20 cellular contexts compared by ENCODE assay signal in genomic region chr9:127909839-127910273, GRCh38. TPM values are rescaled to one million over a fixed set of nuclear protein-coding genes. Genes with fewer than 3 reads are reported as not detected.
DNase-seq lines count a peak whose midpoint lies in the region; ATAC-seq and TF ChIP-seq lines count a peak whose summit lies in the region.
"Had no signal": no experiment of that assay in that cellular context is flagged by ENCODE, and none has a peak within 500 bp of the region (broad histone marks: within the 10 kb centered on the region; RNA-seq: fewer than 3 reads in every experiment).

No MANE protein-coding gene starts in this region.

- H3K36me3 Mint-ChIP-seq in activated CD8-positive, alpha-beta T cell treated with anti-CD3 and anti-CD28 coated beads for 36 hours (ENCODE audit: low read depth): peaks cover 36% of the 10 kb centered on the region
- peaks cover 53% of the 10 kb centered on the region for H3K36me3 Mint-ChIP-seq in activated CD8-positive, alpha-beta T cell treated with anti-CD3 and anti-CD28 coated beads, Interleukin-2, amount 10 ng/mL, durations not matched to agents 7 days and 5 days (ENCODE audit: low read depth)
- peaks cover 8 to 25% (median 8%) of the 10 kb centered on the region in 3 donors for H3K36me3 Mint-ChIP-seq in immature natural killer cell
- H3K36me3 Mint-ChIP-seq in stimulated activated naive B cell treated with anti-CD40 and anti-IgM and Interleukin-4, amounts not matched to agents 10 μg/mL and 1 μg/mL and 100 μg/mL, for 72 hours: peaks cover 33 to 54% of the 10 kb centered on the region in 2 donors
- H3K36me3 Mint-ChIP-seq: natural killer cell had no signal

- intact Hi-C loops in activated CD8-positive, alpha-beta T cell treated with anti-CD3 and anti-CD28 coated beads for 36 hours (cut with micrococcal nuclease): no loop called here

- no peaks in the 10 kb centered on the region for H3K27me3 Mint-ChIP-seq in activated CD8-positive, alpha-beta T cell treated with anti-CD3 and anti-CD28 coated beads for 36 hours
- H3K27me3 Mint-ChIP-seq in activated CD8-positive, alpha-beta T cell treated with anti-CD3 and anti-CD28 coated beads, Interleukin-2, amount 10 ng/mL, durations not matched to agents 7 days and 5 days (ENCODE audit: low read depth): no peaks in the 10 kb centered on the region
- H3K27me3 Mint-ChIP-seq in immature natural killer cell (ENCODE audit: low read depth in 3 of 3): peaks cover 10 to 18% (median 18%) of the 10 kb centered on the region in 3 donors
- no peaks in the 10 kb centered on the region for H3K27me3 Mint-ChIP-seq in stimulated activated naive B cell treated with anti-CD40 and anti-IgM and Interleukin-4, amounts not matched to agents 10 μg/mL and 1 μg/mL and 100 μg/mL, for 72 hours

- TF ChIP-seq CTCF in activated CD8-positive, alpha-beta T cell treated with anti-CD3 and anti-CD28 coated beads for 36 hours (IDR thresholded peaks at IDR 0.05): no peak
- TF ChIP-seq CTCF in RWPE1 (conservative IDR thresholded peaks at IDR 0.05; ENCODE audit: low read depth): no peak

- POLR2A ChIA-PET in activated CD8-positive, alpha-beta T cell treated with anti-CD3 and anti-CD28 coated beads for 36 hours (lab: Charles Lee): interaction anchor here (1.0 to 1.1 kb wide), 2 partner anchors 22 to 126 kb away, joined by 3 read pairs; no protein-coding TSS in a partner anchor
- POLR2A ChIA-PET in activated CD8-positive, alpha-beta T cell treated with anti-CD3 and anti-CD28 coated beads, Interleukin-2, amount 10 ng/mL, durations not matched to agents 7 days and 5 days (lab: Charles Lee): interaction anchor here (0.6 kb wide), 1 partner anchor 125 kb away, joined by 3 read pairs; no protein-coding TSS in a partner anchor
- POLR2A ChIA-PET in RWPE1 (lab: Yijun Ruan, JAX; ENCODE audit: low non-redundant PET): no interaction called here

- CTCF ChIA-PET in activated CD8-positive, alpha-beta T cell treated with anti-CD3 and anti-CD28 coated beads for 36 hours (lab: Charles Lee): interaction anchor here (1.0 to 1.1 kb wide), 2 partner anchors 11 to 98 kb away, joined by 3 read pairs; no protein-coding TSS in a partner anchor
- CTCF ChIA-PET in activated CD8-positive, alpha-beta T cell treated with anti-CD3 and anti-CD28 coated beads, Interleukin-2, amount 10 ng/mL, durations not matched to agents 7 days and 5 days (lab: Charles Lee): interaction anchor here (1.0 to 2.0 kb wide), 8 partner anchors 10 to 143 kb away, joined by 3 to 6 read pairs (median 4); no protein-coding TSS in a partner anchor
- CTCF ChIA-PET in RWPE1 (lab: Yijun Ruan, JAX): interaction anchor here (0.6 to 0.7 kb wide), 2 partner anchors 11 to 40 kb away, joined by 3 read pairs; no protein-coding TSS in a partner anchor

- no peak overlapping the region for H3K4me3 Mint-ChIP-seq in activated CD8-positive, alpha-beta T cell treated with anti-CD3 and anti-CD28 coated beads for 36 hours
- H3K4me3 Mint-ChIP-seq in activated CD8-positive, alpha-beta T cell treated with anti-CD3 and anti-CD28 coated beads, Interleukin-2, amount 10 ng/mL, durations not matched to agents 7 days and 5 days: no peak overlapping the region
- no peak overlapping the region for H3K4me3 Mint-ChIP-seq in immature natural killer cell
- H3K4me3 Mint-ChIP-seq in stimulated activated naive B cell treated with anti-CD40 and anti-IgM and Interleukin-4, amounts not matched to agents 10 μg/mL and 1 μg/mL and 100 μg/mL, for 72 hours: no peak overlapping the region
- H3K4me3 Mint-ChIP-seq: activated T-cell treated with anti-CD3 and anti-CD28 coated beads, Interleukin-2, amount 50 U/mL, for 4 hours; natural killer cell had no signal

- H3K4me1 Mint-ChIP-seq in activated CD8-positive, alpha-beta T cell treated with anti-CD3 and anti-CD28 coated beads for 36 hours (ENCODE audit: low read depth): peaks cover 57% of the 10 kb centered on the region
- H3K4me1 Mint-ChIP-seq in activated CD8-positive, alpha-beta T cell treated with anti-CD3 and anti-CD28 coated beads, Interleukin-2, amount 10 ng/mL, durations not matched to agents 7 days and 5 days (ENCODE audit: low read depth): peaks cover 72% of the 10 kb centered on the region
- peaks cover 26 to 31% of the 10 kb centered on the region in 2 donors for H3K4me1 Mint-ChIP-seq in immature natural killer cell
- H3K4me1 Mint-ChIP-seq in stimulated activated naive B cell treated with anti-CD40 and anti-IgM and Interleukin-4, amounts not matched to agents 10 μg/mL and 1 μg/mL and 100 μg/mL, for 72 hours: peaks cover 40 to 63% of the 10 kb centered on the region in 2 donors

- ATAC-seq in activated CD8-positive, alpha-beta T cell treated with anti-CD3 and anti-CD28 coated beads for 36 hours: no peak
- ATAC-seq in activated CD8-positive, alpha-beta T cell treated with anti-CD3 and anti-CD28 coated beads, Interleukin-2, amount 10 ng/mL, durations not matched to agents 7 days and 5 days: no peak
- ATAC-seq in stimulated activated naive B cell treated with anti-CD40 and anti-IgM and Interleukin-4, amounts not matched to agents 10 μg/mL and 1 μg/mL and 100 μg/mL, for 72 hours (replicated peaks): no peak
- ATAC-seq: activated CD4-positive, CD25-positive, alpha-beta regulatory T cell treated with anti-CD3 and anti-CD28 coated beads, Interleukin-2, amount 50 U/mL, for 24 hours; activated T-cell treated with anti-CD3 and anti-CD28 coated beads, Interleukin-2, amount 50 U/mL, for 4 hours; left cardiac atrium; natural killer cell; pancreas had no signal

- peak overlapping the region; percentile 59 for H3K27ac Mint-ChIP-seq in activated CD8-positive, alpha-beta T cell treated with anti-CD3 and anti-CD28 coated beads for 36 hours
- H3K27ac Mint-ChIP-seq in activated CD8-positive, alpha-beta T cell treated with anti-CD3 and anti-CD28 coated beads, Interleukin-2, amount 10 ng/mL, durations not matched to agents 7 days and 5 days: no peak overlapping the region
- peak overlapping the region in 5 of 6 donors; percentile 29 to 84 (median 55) for H3K27ac Mint-ChIP-seq in immature natural killer cell
- peak overlapping the region; percentile 93 for H3K27ac Mint-ChIP-seq in stimulated activated naive B cell treated with anti-CD40 and anti-IgM and Interleukin-4, amounts not matched to agents 10 μg/mL and 1 μg/mL and 100 μg/mL, for 72 hours

- DNase-seq in activated CD8-positive, alpha-beta T cell treated with anti-CD3 and anti-CD28 coated beads for 36 hours: no peak
- no peak for DNase-seq in activated CD8-positive, alpha-beta T cell treated with anti-CD3 and anti-CD28 coated beads, Interleukin-2, amount 10 ng/mL, durations not matched to agents 7 days and 5 days
- DNase-seq in RWPE1 (ENCODE audit: low spot score) (no peak), immature natural killer cell (no peak), SK-N-DZ (ENCODE audit: low spot score) (no peak), glomerular visceral epithelial cell (ENCODE audit: extremely low spot score) (no peak)
- DNase-seq in stimulated activated naive B cell treated with anti-CD40 and anti-IgM and Interleukin-4, amounts not matched to agents 10 μg/mL and 1 μg/mL and 100 μg/mL, for 72 hours: no peak
- DNase-seq in stimulated activated naive CD4-positive, alpha-beta T cell (lab: John Stamatoyannopoulos, UW): no peak
- DNase-seq: activated naive CD4-positive, alpha-beta T cell treated with Interleukin-2 at 50 U/mL for 16 hours; activated T-cell treated with anti-CD3 and anti-CD28 coated beads, Interleukin-2, amount 50 U/mL, for 4 hours; head of caudate nucleus; left cardiac atrium; natural killer cell; NCI-H526; Peyer's patch; stomach had no signal

- H3K27ac ChIP-seq in RWPE1: peak overlapping the region; percentile 65
- H3K27ac ChIP-seq: 22Rv1, GM23248, pancreas had no signal

- no peaks in the 10 kb centered on the region for H3K9me3 Mint-ChIP-seq in activated CD8-positive, alpha-beta T cell treated with anti-CD3 and anti-CD28 coated beads for 36 hours
- no peaks in the 10 kb centered on the region for H3K9me3 Mint-ChIP-seq in activated CD8-positive, alpha-beta T cell treated with anti-CD3 and anti-CD28 coated beads, Interleukin-2, amount 10 ng/mL, durations not matched to agents 7 days and 5 days (ENCODE audit: insufficient read depth)
- H3K9me3 Mint-ChIP-seq in immature natural killer cell: no peaks in the 10 kb centered on the region
- no peaks in the 10 kb centered on the region for H3K9me3 Mint-ChIP-seq in stimulated activated naive B cell treated with anti-CD40 and anti-IgM and Interleukin-4, amounts not matched to agents 10 μg/mL and 1 μg/mL and 100 μg/mL, for 72 hours
- H3K9me3 Mint-ChIP-seq: activated T-cell treated with anti-CD3 and anti-CD28 coated beads, Interleukin-2, amount 50 U/mL, for 4 hours; natural killer cell had no signal

RNA-seq across cellular contexts. Expression of gene ST6GALNAC4, which starts 7.0 kb away (rescaled TPM):
- total RNA-seq in activated CD8-positive, alpha-beta T cell treated with anti-CD3 and anti-CD28 coated beads for 36 hours: 10 to 100 TPM; 34.3 to 34.9 TPM
- total RNA-seq in activated CD8-positive, alpha-beta T cell treated with anti-CD3 and anti-CD28 coated beads, Interleukin-2, amount 10 ng/mL, durations not matched to agents 7 days and 5 days: 10 to 100 TPM; 37.0 to 39.7 TPM
- 10 to 100 TPM in 1 of 3 donors, 1 to 10 TPM in 2; 8.7 to 20.1 (median 9.1) TPM for polyA plus RNA-seq in immature natural killer cell
- polyA plus RNA-seq in SK-N-DZ (2014; cell fraction: cytosol; rRNA removed): 28.1 and 28.4 TPM in 2 replicates
- polyA plus RNA-seq in SK-N-DZ (2014; cell fraction: nucleus; rRNA removed): 18.1 and 19.8 TPM in 2 replicates

RNA-seq across cellular contexts. Expression of gene ST6GALNAC6, which starts 10.5 kb away (rescaled TPM):
- 10 to 100 TPM; 36.9 to 38.8 TPM for total RNA-seq in activated CD8-positive, alpha-beta T cell treated with anti-CD3 and anti-CD28 coated beads for 36 hours
- total RNA-seq in activated CD8-positive, alpha-beta T cell treated with anti-CD3 and anti-CD28 coated beads, Interleukin-2, amount 10 ng/mL, durations not matched to agents 7 days and 5 days: 10 to 100 TPM; 68.6 to 77.6 TPM
- 10 to 100 TPM; 84.0 to 97.8 (median 94.1) TPM for polyA plus RNA-seq in immature natural killer cell
- polyA plus RNA-seq in SK-N-DZ (2014; cell fraction: cytosol; rRNA removed): 28.5 and 39.2 TPM in 2 replicates
- polyA plus RNA-seq in SK-N-DZ (2014; cell fraction: nucleus; rRNA removed): 30.8 and 39.5 TPM in 2 replicates

RNA-seq across cellular contexts. Expression of gene PIP5KL1, which starts 20.7 kb away (rescaled TPM):
- 1 to 10 TPM; 1.7 to 2.5 TPM for total RNA-seq in activated CD8-positive, alpha-beta T cell treated with anti-CD3 and anti-CD28 coated beads for 36 hours
- 1 to 10 TPM; 2.6 to 2.7 TPM for total RNA-seq in activated CD8-positive, alpha-beta T cell treated with anti-CD3 and anti-CD28 coated beads, Interleukin-2, amount 10 ng/mL, durations not matched to agents 7 days and 5 days
- under 1 TPM in 2 of 3 donors, not detected in 1; 0.14 to 0.18 TPM for polyA plus RNA-seq in immature natural killer cell
- polyA plus RNA-seq in SK-N-DZ (2014; cell fraction: cytosol; rRNA removed): 2.1 and 3.6 TPM in 2 replicates
- 18.2 and 18.8 TPM in 2 replicates for polyA plus RNA-seq in SK-N-DZ (2014; cell fraction: nucleus; rRNA removed)

RNA-seq across cellular contexts. Expression of gene DPM2, which starts 27.8 kb away (rescaled TPM):
- total RNA-seq in activated CD8-positive, alpha-beta T cell treated with anti-CD3 and anti-CD28 coated beads for 36 hours: 10 to 100 TPM; 41.3 to 43.9 TPM
- total RNA-seq in activated CD8-positive, alpha-beta T cell treated with anti-CD3 and anti-CD28 coated beads, Interleukin-2, amount 10 ng/mL, durations not matched to agents 7 days and 5 days: 10 to 100 TPM; 47.9 to 53.8 TPM
- polyA plus RNA-seq in immature natural killer cell: 10 to 100 TPM; 48.0 to 79.7 (median 59.8) TPM
- 52.5 and 55.6 TPM in 2 replicates for polyA plus RNA-seq in SK-N-DZ (2014; cell fraction: cytosol; rRNA removed)
- 46.6 and 51.6 TPM in 2 replicates for polyA plus RNA-seq in SK-N-DZ (2014; cell fraction: nucleus; rRNA removed)

RNA-seq across cellular contexts. Expression of gene AK1, which starts 32.4 kb away (rescaled TPM):
- total RNA-seq in activated CD8-positive, alpha-beta T cell treated with anti-CD3 and anti-CD28 coated beads for 36 hours: 10 to 100 TPM; 12.1 to 14.8 TPM
- 10 to 100 TPM; 22.4 to 30.4 TPM for total RNA-seq in activated CD8-positive, alpha-beta T cell treated with anti-CD3 and anti-CD28 coated beads, Interleukin-2, amount 10 ng/mL, durations not matched to agents 7 days and 5 days
- polyA plus RNA-seq in immature natural killer cell: 1 to 10 TPM in 1 of 3 donors, under 1 TPM in 1, not detected in 1; 0.12 to 1.0 TPM
- 61.6 and 106 TPM in 2 replicates for polyA plus RNA-seq in SK-N-DZ (2014; cell fraction: cytosol; rRNA removed)
- 55.2 and 64.2 TPM in 2 replicates for polyA plus RNA-seq in SK-N-DZ (2014; cell fraction: nucleus; rRNA removed)
